16 cellular contexts compared by ENCODE assay signal in genomic region chr10:30034433-30035137, GRCh38. TPM values are rescaled to one million over a fixed set of nuclear protein-coding genes. Genes with fewer than 3 reads are reported as not detected.
A peak's percentile ranks its signal among the peaks of the same experiment; 100 is the strongest.
DNase-seq lines count a peak whose midpoint lies in the region; ATAC-seq lines count a peak whose summit lies in the region.
"Had no signal": no experiment of that assay in that cellular context is flagged by ENCODE, and none has a peak within 500 bp of the region (broad histone marks: within the 10 kb centered on the region; RNA-seq: fewer than 3 reads in every experiment).

No MANE protein-coding gene starts in this region.

- peak overlapping the region in 5 of 11 experiments; percentile 2 to 42 (median 22); a peak in 5 of 22 replicates for H3K9ac ChIP-seq in BLaER1 treated with 17β-estradiol and CSF1 and Interleukin-3, amounts not matched to agents 10 nM and 100 nM
- H3K9ac ChIP-seq: KMS-11, parathyroid adenoma had no signal

- peaks cover 70% of the 10 kb centered on the region for H3K27me3 Mint-ChIP-seq in central memory CD8-positive, alpha-beta T cell
- H3K27me3 Mint-ChIP-seq in CD4-positive, alpha-beta memory T cell, result peaks cover 56 to 62% of the 10 kb centered on the region in 2 donors

- ATAC-seq in GM18907 (IDR thresholded peaks at IDR 0.05; ENCODE audit: unreplicated experiment), result peak; percentile 78
- peak; percentile 54 for ATAC-seq in HG02938 (IDR thresholded peaks at IDR 0.05; ENCODE audit: unreplicated experiment)
- ATAC-seq in central memory CD8-positive, alpha-beta T cell (replicated peaks; ENCODE audit: extremely low read depth, poor library complexity, severe bottlenecking), result no peak

- CTCF ChIA-PET in CD4-positive, alpha-beta memory T cell (lab: Charles Lee; ENCODE audit: partially characterized antibody), result no interaction called here

- peak overlapping the region; percentile 54 to 91 (median 85) for H3K4me2 ChIP-seq in BLaER1 treated with 17β-estradiol and CSF1 and Interleukin-3, amounts not matched to agents 10 nM and 100 nM
- H3K4me2 ChIP-seq: KMS-11 had no signal

- intact Hi-C loops in CD4-positive, alpha-beta memory T cell (cut with micrococcal nuclease), result no loop called here

- H3K9me3 ChIP-seq in BLaER1 treated with 17β-estradiol and CSF1 and Interleukin-3, amounts not matched to agents 10 nM and 100 nM (replicated peaks in 1 of 11), result no peaks in the 10 kb centered on the region
- H3K9me3 ChIP-seq in CD4-positive, alpha-beta memory T cell (ENCODE audit: control insufficient read depth in 1 of 2, low read length in 2 of 2), result no peaks in the 10 kb centered on the region
- H3K9me3 ChIP-seq: thoracic aorta had no signal

- H3K4me3 Mint-ChIP-seq in central memory CD8-positive, alpha-beta T cell, result peak overlapping the region; percentile 36
- H3K4me3 Mint-ChIP-seq in CD4-positive, alpha-beta memory T cell, result peak overlapping the region in 1 of 8 donors; percentile 31

- H3K4me1 ChIP-seq in BLaER1 treated with 17β-estradiol and CSF1 and Interleukin-3, amounts not matched to agents 10 nM and 100 nM, result peaks cover 37 to 98% (median 95%) of the 10 kb centered on the region in 10 experiments
- no peaks in the 10 kb centered on the region for H3K4me1 ChIP-seq in CD4-positive, alpha-beta memory T cell (ENCODE audit: insufficient read depth, low read length)

- peaks cover 21% of the 10 kb centered on the region for H3K4me1 Mint-ChIP-seq in central memory CD8-positive, alpha-beta T cell
- peaks cover 3 to 6% (median 3%) of the 10 kb centered on the region in 4 donors for H3K4me1 Mint-ChIP-seq in CD4-positive, alpha-beta memory T cell

- peaks cover 0 to 7% (median 0%) of the 10 kb centered on the region in 11 experiments; a peak in 1 of 22 replicates for H3K36me3 ChIP-seq in BLaER1 treated with 17β-estradiol and CSF1 and Interleukin-3, amounts not matched to agents 10 nM and 100 nM
- H3K36me3 ChIP-seq in CD4-positive, alpha-beta memory T cell (ENCODE audit: insufficient read depth, low read length), result no peaks in the 10 kb centered on the region
- H3K36me3 ChIP-seq: thoracic aorta had no signal

- no peak for DNase-seq in central memory CD8-positive, alpha-beta T cell (ENCODE audit: low spot score in 2 of 2)
- DNase-seq in occipital lobe (lab: John Stamatoyannopoulos, UW), result no peak
- no peak for DNase-seq in UCSD-AML1 (lab: John Stamatoyannopoulos, UW; ENCODE audit: unreplicated experiment)
- DNase-seq in HUDEP-2 (lab: John Stamatoyannopoulos, UW; ENCODE audit: unreplicated experiment in 76 of 76), result no peak
- no peak for DNase-seq in CD4-positive, alpha-beta memory T cell
- DNase-seq: activated CD4-positive, alpha-beta T cell treated with anti-CD3 and anti-CD28 coated beads, Interleukin-2, amount 50 U/mL, for 4 hours; mesenchymal stem cell; NCI-H1436 treated with DMSO at 0.1 percent for 48 hours; NCI-H748 treated with DMSO at 0.1 percent for 48 hours; T-helper 9 cell had no signal

- H3K9me3 Mint-ChIP-seq in central memory CD8-positive, alpha-beta T cell, result no peaks in the 10 kb centered on the region
- H3K9me3 Mint-ChIP-seq in CD4-positive, alpha-beta memory T cell, result no peaks in the 10 kb centered on the region

- H3K4me3 ChIP-seq in BLaER1 treated with 17β-estradiol and CSF1 and Interleukin-3, amounts not matched to agents 10 nM and 100 nM, result peak overlapping the region in 1 of 10 experiments; percentile 28; a peak in 1 of 20 replicates
- no peak overlapping the region for H3K4me3 ChIP-seq in CD4-positive, alpha-beta memory T cell (ENCODE audit: low read length in 2 of 2)
- H3K4me3 ChIP-seq: thoracic aorta had no signal

- no peaks in the 10 kb centered on the region for H3K27me3 ChIP-seq in BLaER1 treated with 17β-estradiol and CSF1 and Interleukin-3, amounts not matched to agents 10 nM and 100 nM
- peaks cover 28% of the 10 kb centered on the region for H3K27me3 ChIP-seq in CD4-positive, alpha-beta memory T cell (ENCODE audit: insufficient read depth, low read length)

- no peaks in the 10 kb centered on the region for H4K20me1 ChIP-seq in BLaER1 treated with 17β-estradiol and CSF1 and Interleukin-3, amounts not matched to agents 10 nM and 100 nM

- peak overlapping the region in 6 of 11 experiments; percentile 21 to 64 (median 46); a peak in 10 of 22 replicates for H3K27ac ChIP-seq in BLaER1 treated with 17β-estradiol and CSF1 and Interleukin-3, amounts not matched to agents 10 nM and 100 nM
- H3K27ac ChIP-seq in CD4-positive, alpha-beta memory T cell (ENCODE audit: low read depth, low read length), result no peak overlapping the region
- H3K27ac ChIP-seq: KMS-11, parathyroid adenoma, thoracic aorta had no signal

- no peak overlapping the region for H3K27ac Mint-ChIP-seq in central memory CD8-positive, alpha-beta T cell (ENCODE audit: low read depth)
- H3K27ac Mint-ChIP-seq in CD4-positive, alpha-beta memory T cell, result no peak overlapping the region

- POLR2A ChIA-PET in CD4-positive, alpha-beta memory T cell (lab: Charles Lee; ENCODE audit: partially characterized antibody), result no interaction called here

- H3K36me3 Mint-ChIP-seq in central memory CD8-positive, alpha-beta T cell (ENCODE audit: insufficient read depth), result no peaks in the 10 kb centered on the region
- H3K36me3 Mint-ChIP-seq in CD4-positive, alpha-beta memory T cell, result no peaks in the 10 kb centered on the region

RNA-seq across cellular contexts. Expression of gene JCAD, which starts 24.8 kb away (rescaled TPM):
- total RNA-seq in occipital lobe, result 8.4 TPM
- not detected for total RNA-seq in CD4-positive, alpha-beta memory T cell
- not detected for polyA plus RNA-seq in CD4-positive, alpha-beta memory T cell
